1 cellular context compared by ENCODE assay signal in genomic region chr2:181198188-181198864, GRCh38.
TF ChIP-seq lines count a peak whose summit lies in the region.

No MANE protein-coding gene starts in this region.

TF ChIP-seq in HepG2, 621 proteins besides CTCF, POLR2A, EP300 and RAD21:
- no peak for TF ChIP-seq HIC2 (CRISPR knock-in tag; IDR thresholded peaks at IDR 0.05; ENCODE audit: low read depth)
- no peak for TF ChIP-seq STAT5B (CRISPR knock-in tag; IDR thresholded peaks at IDR 0.05)
- no peak for TF ChIP-seq THAP11 (CRISPR knock-in tag; IDR thresholded peaks at IDR 0.05)
- TF ChIP-seq ZIK1 (CRISPR knock-in tag; IDR thresholded peaks at IDR 0.05; ENCODE audit: borderline replicate concordance, low read depth): no peak
- TF ChIP-seq TCF7L2 (IDR thresholded peaks at IDR 0.05; ENCODE audit: low read depth, low read length): no peak
- TF ChIP-seq BCLAF1 (IDR thresholded peaks at IDR 0.05): no peak
- no peak for TF ChIP-seq ZNF276 (CRISPR knock-in tag; IDR thresholded peaks at IDR 0.05; ENCODE audit: low read depth)
- no peak for TF ChIP-seq HBP1 (CRISPR knock-in tag; IDR thresholded peaks at IDR 0.05; ENCODE audit: low read depth)
- TF ChIP-seq SNAPC4 (CRISPR knock-in tag; IDR thresholded peaks at IDR 0.05): no peak
- TF ChIP-seq ZNF414 (CRISPR knock-in tag; IDR thresholded peaks at IDR 0.05): no peak
- no peak for TF ChIP-seq ZNF570 (CRISPR knock-in tag; IDR thresholded peaks at IDR 0.05; ENCODE audit: borderline replicate concordance)
